ENCODE assay signal across 1 cellular context in the genomic region with DNA sequence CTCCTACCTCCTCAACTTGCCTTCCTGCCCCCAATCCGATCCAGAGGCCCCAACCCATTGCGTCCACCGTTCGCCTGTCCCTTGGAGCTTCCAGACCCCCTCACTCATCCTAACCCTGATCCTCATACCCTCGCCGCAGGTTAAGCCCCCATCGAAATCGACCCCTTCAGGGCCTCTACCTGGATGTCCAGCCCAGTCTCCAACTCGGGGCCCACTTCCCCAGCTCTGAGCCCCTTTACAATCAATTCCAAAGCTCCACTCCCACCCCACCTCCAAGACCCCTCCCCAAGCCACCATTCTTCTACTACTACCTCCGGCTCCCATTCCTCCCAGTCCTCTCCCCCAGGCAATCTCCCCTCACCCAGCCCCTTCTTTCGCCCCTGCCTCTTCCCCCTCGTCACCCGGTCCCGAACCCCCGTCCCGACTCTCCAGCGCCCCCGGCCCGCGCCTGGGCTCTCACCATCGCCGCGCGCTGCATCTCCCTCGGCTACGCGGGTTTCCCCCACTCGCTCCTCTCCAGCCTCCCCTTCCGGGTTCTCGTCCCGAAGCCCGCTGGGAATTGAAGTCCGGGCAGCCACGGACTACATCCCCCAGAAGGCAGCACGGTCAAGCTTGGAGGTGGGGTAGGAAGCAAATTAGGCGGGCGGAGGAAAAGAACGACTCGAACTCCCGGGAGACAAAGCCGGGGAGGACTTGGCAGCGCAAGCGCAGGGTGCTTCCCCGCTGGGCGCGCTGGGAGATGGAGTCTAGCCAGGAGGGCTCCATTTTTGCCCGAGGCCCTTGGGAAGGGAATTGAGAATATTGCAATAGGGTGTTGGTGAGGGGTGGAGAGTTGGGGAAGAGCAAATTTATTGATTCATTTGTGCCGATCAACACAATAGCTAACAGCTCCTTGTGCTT.
TF ChIP-seq lines count a peak whose summit lies in the region.

A gene with protein sequence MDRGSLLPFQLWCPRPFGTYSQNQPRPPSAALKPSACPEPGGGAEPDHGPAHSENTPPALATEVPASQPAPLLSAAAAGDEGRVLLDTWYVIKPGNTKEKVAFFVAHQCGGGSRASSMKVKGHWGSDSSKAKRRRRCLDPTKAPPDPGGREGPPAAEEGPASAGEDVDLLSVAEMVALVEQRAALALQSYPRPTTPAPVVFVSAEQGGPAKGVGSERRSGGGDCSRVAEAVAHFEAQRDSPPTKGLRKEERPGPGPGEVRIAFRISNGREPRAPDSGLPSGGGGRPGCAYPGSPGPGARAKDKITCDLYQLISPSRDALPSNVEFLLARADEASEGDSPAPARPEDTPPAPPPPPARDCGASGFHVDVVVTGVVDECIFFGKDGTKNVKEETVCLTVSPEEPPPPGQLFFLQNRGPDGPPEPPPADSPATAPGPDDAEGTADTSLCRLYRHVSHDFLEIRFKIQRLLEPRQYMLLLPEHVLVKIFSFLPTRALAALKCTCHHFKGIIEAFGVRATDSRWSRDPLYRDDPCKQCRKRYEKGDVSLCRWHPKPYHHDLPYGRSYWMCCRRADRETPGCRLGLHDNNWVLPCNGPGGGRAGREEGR (minus strand): TSS at position 508 of the 900 bp plus-strand sequence. CDS start 17,401 bp downstream, outside the sequence.

TF ChIP-seq in HepG2, 621 proteins besides CTCF, POLR2A, EP300 and RAD21 (continued from another document and continues in another):
- TF ChIP-seq ZNF432 (CRISPR knock-in tag; IDR thresholded peaks at IDR 0.05; ENCODE audit: borderline replicate concordance) (no peak), ZNF878 (CRISPR knock-in tag; IDR thresholded peaks at IDR 0.05) (no peak), DZIP1 (CRISPR knock-in tag; IDR thresholded peaks at IDR 0.05) (no peak), ATF4 (CRISPR knock-in tag; IDR thresholded peaks at IDR 0.05) (peak in 1 of 2 experiments; percentile 48; a peak in 1 of 4 replicates), SUZ12 (IDR thresholded peaks at IDR 0.05; ENCODE audit: low read depth, low read length) (peak; percentile 90), ZFP41 (CRISPR knock-in tag; IDR thresholded peaks at IDR 0.05; ENCODE audit: borderline replicate concordance) (no peak), ZNF343 (CRISPR knock-in tag; IDR thresholded peaks at IDR 0.05) (0 out of 2 replicates have a peak, but pooled peaks have one; percentile 5), SALL1 (CRISPR knock-in tag; IDR thresholded peaks at IDR 0.05) (peak; percentile 71), ZMYM2 (CRISPR knock-in tag; IDR thresholded peaks at IDR 0.05) (no peak), MEIS2 (CRISPR knock-in tag; IDR thresholded peaks at IDR 0.05) (no peak), TMF1 (CRISPR knock-in tag; IDR thresholded peaks at IDR 0.05; ENCODE audit: low read depth) (0 out of 2 replicates have a peak, but pooled peaks have one; percentile 34), TIGD3 (CRISPR knock-in tag; IDR thresholded peaks at IDR 0.05; ENCODE audit: borderline replicate concordance) (no peak), KLF16 (CRISPR knock-in tag; IDR thresholded peaks at IDR 0.05) (peak in 1 of 2 experiments; percentile 30; a peak in 1 of 4 replicates), PAWR (CRISPR knock-in tag; IDR thresholded peaks at IDR 0.05; ENCODE audit: borderline replicate concordance) (no peak), ZNF124 (CRISPR knock-in tag; IDR thresholded peaks at IDR 0.05) (peak; percentile 32; the same call in 1 of the 2 replicates), E2F1 (CRISPR knock-in tag; IDR thresholded peaks at IDR 0.05) (peak; percentile 92), AGO1 (IDR thresholded peaks at IDR 0.05; ENCODE audit: low read depth, low read length, poor library complexity, severe bottlenecking) (no peak), HES4 (CRISPR knock-in tag; IDR thresholded peaks at IDR 0.05; ENCODE audit: borderline replicate concordance) (no peak), ZNF34 (CRISPR knock-in tag; IDR thresholded peaks at IDR 0.05; ENCODE audit: borderline replicate concordance) (0 out of 2 replicates have a peak, but pooled peaks have one; percentile 51), NKX3-1 (CRISPR knock-in tag; IDR thresholded peaks at IDR 0.05) (no peak), ZBTB43 (CRISPR knock-in tag; conservative IDR thresholded peaks at IDR 0.05) (no peak), ZNF589 (CRISPR knock-in tag; conservative IDR thresholded peaks at IDR 0.05) (peak; percentile 80; the same call in 1 of the 2 replicates)
- TF ChIP-seq, protein P1, sequence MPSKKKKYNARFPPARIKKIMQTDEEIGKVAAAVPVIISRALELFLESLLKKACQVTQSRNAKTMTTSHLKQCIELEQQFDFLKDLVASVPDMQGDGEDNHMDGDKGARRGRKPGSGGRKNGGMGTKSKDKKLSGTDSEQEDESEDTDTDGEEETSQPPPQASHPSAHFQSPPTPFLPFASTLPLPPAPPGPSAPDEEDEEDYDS (CRISPR knock-in tag; IDR thresholded peaks at IDR 0.05) = peak; percentile 66; the same call in 1 of the 2 replicates
- TF ChIP-seq, protein P2, sequence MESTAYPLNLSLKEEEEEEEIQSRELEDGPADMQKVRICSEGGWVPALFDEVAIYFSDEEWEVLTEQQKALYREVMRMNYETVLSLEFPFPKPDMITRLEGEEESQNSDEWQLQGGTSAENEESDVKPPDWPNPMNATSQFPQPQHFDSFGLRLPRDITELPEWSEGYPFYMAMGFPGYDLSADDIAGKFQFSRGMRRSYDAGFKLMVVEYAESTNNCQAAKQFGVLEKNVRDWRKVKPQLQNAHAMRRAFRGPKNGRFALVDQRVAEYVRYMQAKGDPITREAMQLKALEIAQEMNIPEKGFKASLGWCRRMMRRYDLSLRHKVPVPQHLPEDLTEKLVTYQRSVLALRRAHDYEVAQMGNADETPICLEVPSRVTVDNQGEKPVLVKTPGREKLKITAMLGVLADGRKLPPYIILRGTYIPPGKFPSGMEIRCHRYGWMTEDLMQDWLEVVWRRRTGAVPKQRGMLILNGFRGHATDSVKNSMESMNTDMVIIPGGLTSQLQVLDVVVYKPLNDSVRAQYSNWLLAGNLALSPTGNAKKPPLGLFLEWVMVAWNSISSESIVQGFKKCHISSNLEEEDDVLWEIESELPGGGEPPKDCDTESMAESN (CRISPR knock-in tag; conservative IDR thresholded peaks at IDR 0.05) = peak; percentile 83
- TF ChIP-seq, protein P3, sequence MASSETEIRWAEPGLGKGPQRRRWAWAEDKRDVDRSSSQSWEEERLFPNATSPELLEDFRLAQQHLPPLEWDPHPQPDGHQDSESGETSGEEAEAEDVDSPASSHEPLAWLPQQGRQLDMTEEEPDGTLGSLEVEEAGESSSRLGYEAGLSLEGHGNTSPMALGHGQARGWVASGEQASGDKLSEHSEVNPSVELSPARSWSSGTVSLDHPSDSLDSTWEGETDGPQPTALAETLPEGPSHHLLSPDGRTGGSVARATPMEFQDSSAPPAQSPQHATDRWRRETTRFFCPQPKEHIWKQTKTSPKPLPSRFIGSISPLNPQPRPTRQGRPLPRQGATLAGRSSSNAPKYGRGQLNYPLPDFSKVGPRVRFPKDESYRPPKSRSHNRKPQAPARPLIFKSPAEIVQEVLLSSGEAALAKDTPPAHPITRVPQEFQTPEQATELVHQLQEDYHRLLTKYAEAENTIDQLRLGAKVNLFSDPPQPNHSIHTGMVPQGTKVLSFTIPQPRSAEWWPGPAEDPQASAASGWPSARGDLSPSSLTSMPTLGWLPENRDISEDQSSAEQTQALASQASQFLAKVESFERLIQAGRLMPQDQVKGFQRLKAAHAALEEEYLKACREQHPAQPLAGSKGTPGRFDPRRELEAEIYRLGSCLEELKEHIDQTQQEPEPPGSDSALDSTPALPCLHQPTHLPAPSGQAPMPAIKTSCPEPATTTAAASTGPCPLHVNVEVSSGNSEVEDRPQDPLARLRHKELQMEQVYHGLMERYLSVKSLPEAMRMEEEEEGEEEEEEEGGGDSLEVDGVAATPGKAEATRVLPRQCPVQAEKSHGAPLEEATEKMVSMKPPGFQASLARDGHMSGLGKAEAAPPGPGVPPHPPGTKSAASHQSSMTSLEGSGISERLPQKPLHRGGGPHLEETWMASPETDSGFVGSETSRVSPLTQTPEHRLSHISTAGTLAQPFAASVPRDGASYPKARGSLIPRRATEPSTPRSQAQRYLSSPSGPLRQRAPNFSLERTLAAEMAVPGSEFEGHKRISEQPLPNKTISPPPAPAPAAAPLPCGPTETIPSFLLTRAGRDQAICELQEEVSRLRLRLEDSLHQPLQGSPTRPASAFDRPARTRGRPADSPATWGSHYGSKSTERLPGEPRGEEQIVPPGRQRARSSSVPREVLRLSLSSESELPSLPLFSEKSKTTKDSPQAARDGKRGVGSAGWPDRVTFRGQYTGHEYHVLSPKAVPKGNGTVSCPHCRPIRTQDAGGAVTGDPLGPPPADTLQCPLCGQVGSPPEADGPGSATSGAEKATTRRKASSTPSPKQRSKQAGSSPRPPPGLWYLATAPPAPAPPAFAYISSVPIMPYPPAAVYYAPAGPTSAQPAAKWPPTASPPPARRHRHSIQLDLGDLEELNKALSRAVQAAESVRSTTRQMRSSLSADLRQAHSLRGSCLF (CRISPR knock-in tag; IDR thresholded peaks at IDR 0.05; ENCODE audit: borderline replicate concordance) = no peak
- TF ChIP-seq, protein P4, sequence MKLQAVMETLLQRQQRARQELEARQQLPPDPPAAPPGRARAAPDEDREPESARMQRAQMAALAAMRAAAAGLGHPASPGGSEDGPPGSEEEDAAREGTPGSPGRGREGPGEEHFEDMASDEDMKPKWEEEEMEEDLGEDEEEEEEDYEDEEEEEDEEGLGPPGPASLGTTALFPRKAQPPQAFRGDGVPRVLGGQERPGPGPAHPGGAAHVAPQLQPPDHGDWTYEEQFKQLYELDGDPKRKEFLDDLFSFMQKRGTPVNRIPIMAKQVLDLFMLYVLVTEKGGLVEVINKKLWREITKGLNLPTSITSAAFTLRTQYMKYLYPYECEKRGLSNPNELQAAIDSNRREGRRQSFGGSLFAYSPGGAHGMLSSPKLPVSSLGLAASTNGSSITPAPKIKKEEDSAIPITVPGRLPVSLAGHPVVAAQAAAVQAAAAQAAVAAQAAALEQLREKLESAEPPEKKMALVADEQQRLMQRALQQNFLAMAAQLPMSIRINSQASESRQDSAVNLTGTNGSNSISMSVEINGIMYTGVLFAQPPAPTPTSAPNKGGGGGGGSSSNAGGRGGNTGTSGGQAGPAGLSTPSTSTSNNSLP (IDR thresholded peaks at IDR 0.05; ENCODE audit: low read depth, low read length) = no peak
- TF ChIP-seq, protein P5, sequence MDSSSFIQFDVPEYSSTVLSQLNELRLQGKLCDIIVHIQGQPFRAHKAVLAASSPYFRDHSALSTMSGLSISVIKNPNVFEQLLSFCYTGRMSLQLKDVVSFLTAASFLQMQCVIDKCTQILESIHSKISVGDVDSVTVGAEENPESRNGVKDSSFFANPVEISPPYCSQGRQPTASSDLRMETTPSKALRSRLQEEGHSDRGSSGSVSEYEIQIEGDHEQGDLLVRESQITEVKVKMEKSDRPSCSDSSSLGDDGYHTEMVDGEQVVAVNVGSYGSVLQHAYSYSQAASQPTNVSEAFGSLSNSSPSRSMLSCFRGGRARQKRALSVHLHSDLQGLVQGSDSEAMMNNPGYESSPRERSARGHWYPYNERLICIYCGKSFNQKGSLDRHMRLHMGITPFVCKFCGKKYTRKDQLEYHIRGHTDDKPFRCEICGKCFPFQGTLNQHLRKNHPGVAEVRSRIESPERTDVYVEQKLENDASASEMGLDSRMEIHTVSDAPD (CRISPR knock-in tag; IDR thresholded peaks at IDR 0.05) = no peak
